In genomic region chr2:130649285-130649684, GRCh38 we compare ENCODE assay signal across 1 cellular context. TPM values are rescaled to one million over a fixed set of nuclear protein-coding genes. Genes with fewer than 3 reads are reported as not detected.
"Had no signal": no experiment of that assay in that cellular context is flagged by ENCODE, and none has a peak within 500 bp of the region (broad histone marks: within the 10 kb centered on the region; RNA-seq: fewer than 3 reads in every experiment).

No MANE protein-coding gene starts in this region.

RNA-seq across cellular contexts. Expression of gene POTEJ, which starts 38.0 kb away (rescaled TPM):
- polyA plus RNA-seq: GM12878 had no signal

RNA-seq across cellular contexts. Expression of gene CFC1, which starts 49.9 kb away (rescaled TPM):
- polyA plus RNA-seq: GM12878 had no signal
